Comparison of ENCODE assay signal across 2 cellular contexts in the genomic region with DNA sequence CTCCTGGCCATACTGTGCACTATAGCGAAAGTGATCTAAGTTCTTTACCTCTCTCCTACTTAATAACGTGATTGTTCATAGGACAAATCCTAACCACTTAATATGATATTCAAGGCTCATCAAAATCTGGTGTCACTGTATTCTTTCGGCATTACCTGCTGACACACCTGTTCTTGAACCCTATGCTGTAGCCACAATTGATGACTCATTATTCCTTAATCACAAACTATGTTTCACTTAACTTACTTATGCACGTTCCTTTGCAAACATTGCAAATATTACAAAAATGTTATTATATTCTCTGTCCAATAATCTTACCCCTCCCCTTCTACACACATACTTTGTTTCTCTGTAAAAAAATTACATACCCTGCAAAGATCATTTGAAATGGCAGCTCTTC.
TF ChIP-seq lines count a peak whose summit lies in the region.

No MANE protein-coding gene starts in this region.

TF ChIP-seq in HepG2, 621 proteins besides CTCF, POLR2A, EP300 and RAD21 (continued from another document):
- no peak for TF ChIP-seq HOXA9 (CRISPR knock-in tag; IDR thresholded peaks at IDR 0.05; ENCODE audit: borderline replicate concordance)
- TF ChIP-seq NONO (IDR thresholded peaks at IDR 0.05) = no peak
- TF ChIP-seq NONO (CRISPR knock-in tag; conservative IDR thresholded peaks at IDR 0.05) = no peak
- TF ChIP-seq BORCS8-MEF2B (CRISPR knock-in tag; IDR thresholded peaks at IDR 0.05) = no peak
- no peak for TF ChIP-seq ZNF776 (CRISPR knock-in tag; IDR thresholded peaks at IDR 0.05)
- TF ChIP-seq, protein P1, sequence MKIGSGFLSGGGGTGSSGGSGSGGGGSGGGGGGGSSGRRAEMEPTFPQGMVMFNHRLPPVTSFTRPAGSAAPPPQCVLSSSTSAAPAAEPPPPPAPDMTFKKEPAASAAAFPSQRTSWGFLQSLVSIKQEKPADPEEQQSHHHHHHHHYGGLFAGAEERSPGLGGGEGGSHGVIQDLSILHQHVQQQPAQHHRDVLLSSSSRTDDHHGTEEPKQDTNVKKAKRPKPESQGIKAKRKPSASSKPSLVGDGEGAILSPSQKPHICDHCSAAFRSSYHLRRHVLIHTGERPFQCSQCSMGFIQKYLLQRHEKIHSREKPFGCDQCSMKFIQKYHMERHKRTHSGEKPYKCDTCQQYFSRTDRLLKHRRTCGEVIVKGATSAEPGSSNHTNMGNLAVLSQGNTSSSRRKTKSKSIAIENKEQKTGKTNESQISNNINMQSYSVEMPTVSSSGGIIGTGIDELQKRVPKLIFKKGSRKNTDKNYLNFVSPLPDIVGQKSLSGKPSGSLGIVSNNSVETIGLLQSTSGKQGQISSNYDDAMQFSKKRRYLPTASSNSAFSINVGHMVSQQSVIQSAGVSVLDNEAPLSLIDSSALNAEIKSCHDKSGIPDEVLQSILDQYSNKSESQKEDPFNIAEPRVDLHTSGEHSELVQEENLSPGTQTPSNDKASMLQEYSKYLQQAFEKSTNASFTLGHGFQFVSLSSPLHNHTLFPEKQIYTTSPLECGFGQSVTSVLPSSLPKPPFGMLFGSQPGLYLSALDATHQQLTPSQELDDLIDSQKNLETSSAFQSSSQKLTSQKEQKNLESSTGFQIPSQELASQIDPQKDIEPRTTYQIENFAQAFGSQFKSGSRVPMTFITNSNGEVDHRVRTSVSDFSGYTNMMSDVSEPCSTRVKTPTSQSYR (CRISPR knock-in tag; IDR thresholded peaks at IDR 0.05; ENCODE audit: borderline replicate concordance) = no peak
- TF ChIP-seq ATF2 (CRISPR knock-in tag; IDR thresholded peaks at IDR 0.05) = no peak
- TF ChIP-seq MAFK (conservative IDR thresholded peaks at IDR 0.05 in 1 of 2, IDR thresholded peaks at IDR 0.05 in 1 of 2; ENCODE audit: low read length in 2 of 2) = peak in 1 of 2 experiments; percentile 37; a peak in 1 of 4 replicates
- no peak for TF ChIP-seq ZNF326 (CRISPR knock-in tag; IDR thresholded peaks at IDR 0.05; ENCODE audit: borderline replicate concordance)
- TF ChIP-seq HINFP (CRISPR knock-in tag; IDR thresholded peaks at IDR 0.05; ENCODE audit: low read depth) = no peak
- TF ChIP-seq YY1 (IDR thresholded peaks at IDR 0.05; ENCODE audit: insufficient read depth, insufficient replicate concordance, low read depth, low read length) = no peak
- TF ChIP-seq SKI (IDR thresholded peaks at IDR 0.05; ENCODE audit: partially characterized antibody) = no peak
- TF ChIP-seq MBD4 (IDR thresholded peaks at IDR 0.05; ENCODE audit: borderline replicate concordance, low read length) = no peak
TF ChIP-seq in HepG2: peak in this region for 2.

TF ChIP-seq in GM12878, 131 proteins besides CTCF, POLR2A, EP300 and RAD21:
- TF ChIP-seq MLLT1 (IDR thresholded peaks at IDR 0.05) (no peak), ATF7 (IDR thresholded peaks at IDR 0.05; ENCODE audit: low read depth) (no peak), EGR1 (IDR thresholded peaks at IDR 0.05; ENCODE audit: borderline replicate concordance in 1 of 2, low read depth in 2 of 2, low read length in 2 of 2) (no peak), MYB (IDR thresholded peaks at IDR 0.05; ENCODE audit: borderline replicate concordance, low read depth, low read length) (no peak), HDGF (IDR thresholded peaks at IDR 0.05) (no peak), KAT2A (conservative IDR thresholded peaks at IDR 0.05; ENCODE audit: control insufficient read depth, low read depth, low read length) (no peak), ZNF217 (IDR thresholded peaks at IDR 0.05) (no peak), RFX5 (IDR thresholded peaks at IDR 0.05; ENCODE audit: low read depth, low read length) (no peak), CHD1 (IDR thresholded peaks at IDR 0.05; ENCODE audit: low read depth, low read length) (no peak), BCL11A (IDR thresholded peaks at IDR 0.05; ENCODE audit: low read depth, low read length) (no peak)
- TF ChIP-seq, protein P2, sequence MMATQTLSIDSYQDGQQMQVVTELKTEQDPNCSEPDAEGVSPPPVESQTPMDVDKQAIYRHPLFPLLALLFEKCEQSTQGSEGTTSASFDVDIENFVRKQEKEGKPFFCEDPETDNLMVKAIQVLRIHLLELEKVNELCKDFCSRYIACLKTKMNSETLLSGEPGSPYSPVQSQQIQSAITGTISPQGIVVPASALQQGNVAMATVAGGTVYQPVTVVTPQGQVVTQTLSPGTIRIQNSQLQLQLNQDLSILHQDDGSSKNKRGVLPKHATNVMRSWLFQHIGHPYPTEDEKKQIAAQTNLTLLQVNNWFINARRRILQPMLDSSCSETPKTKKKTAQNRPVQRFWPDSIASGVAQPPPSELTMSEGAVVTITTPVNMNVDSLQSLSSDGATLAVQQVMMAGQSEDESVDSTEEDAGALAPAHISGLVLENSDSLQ (IDR thresholded peaks at IDR 0.05) = no peak
- TF ChIP-seq, protein P3, sequence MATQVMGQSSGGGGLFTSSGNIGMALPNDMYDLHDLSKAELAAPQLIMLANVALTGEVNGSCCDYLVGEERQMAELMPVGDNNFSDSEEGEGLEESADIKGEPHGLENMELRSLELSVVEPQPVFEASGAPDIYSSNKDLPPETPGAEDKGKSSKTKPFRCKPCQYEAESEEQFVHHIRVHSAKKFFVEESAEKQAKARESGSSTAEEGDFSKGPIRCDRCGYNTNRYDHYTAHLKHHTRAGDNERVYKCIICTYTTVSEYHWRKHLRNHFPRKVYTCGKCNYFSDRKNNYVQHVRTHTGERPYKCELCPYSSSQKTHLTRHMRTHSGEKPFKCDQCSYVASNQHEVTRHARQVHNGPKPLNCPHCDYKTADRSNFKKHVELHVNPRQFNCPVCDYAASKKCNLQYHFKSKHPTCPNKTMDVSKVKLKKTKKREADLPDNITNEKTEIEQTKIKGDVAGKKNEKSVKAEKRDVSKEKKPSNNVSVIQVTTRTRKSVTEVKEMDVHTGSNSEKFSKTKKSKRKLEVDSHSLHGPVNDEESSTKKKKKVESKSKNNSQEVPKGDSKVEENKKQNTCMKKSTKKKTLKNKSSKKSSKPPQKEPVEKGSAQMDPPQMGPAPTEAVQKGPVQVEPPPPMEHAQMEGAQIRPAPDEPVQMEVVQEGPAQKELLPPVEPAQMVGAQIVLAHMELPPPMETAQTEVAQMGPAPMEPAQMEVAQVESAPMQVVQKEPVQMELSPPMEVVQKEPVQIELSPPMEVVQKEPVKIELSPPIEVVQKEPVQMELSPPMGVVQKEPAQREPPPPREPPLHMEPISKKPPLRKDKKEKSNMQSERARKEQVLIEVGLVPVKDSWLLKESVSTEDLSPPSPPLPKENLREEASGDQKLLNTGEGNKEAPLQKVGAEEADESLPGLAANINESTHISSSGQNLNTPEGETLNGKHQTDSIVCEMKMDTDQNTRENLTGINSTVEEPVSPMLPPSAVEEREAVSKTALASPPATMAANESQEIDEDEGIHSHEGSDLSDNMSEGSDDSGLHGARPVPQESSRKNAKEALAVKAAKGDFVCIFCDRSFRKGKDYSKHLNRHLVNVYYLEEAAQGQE (IDR thresholded peaks at IDR 0.05; ENCODE audit: low read depth, low read length) = no peak
- TF ChIP-seq, protein P4, sequence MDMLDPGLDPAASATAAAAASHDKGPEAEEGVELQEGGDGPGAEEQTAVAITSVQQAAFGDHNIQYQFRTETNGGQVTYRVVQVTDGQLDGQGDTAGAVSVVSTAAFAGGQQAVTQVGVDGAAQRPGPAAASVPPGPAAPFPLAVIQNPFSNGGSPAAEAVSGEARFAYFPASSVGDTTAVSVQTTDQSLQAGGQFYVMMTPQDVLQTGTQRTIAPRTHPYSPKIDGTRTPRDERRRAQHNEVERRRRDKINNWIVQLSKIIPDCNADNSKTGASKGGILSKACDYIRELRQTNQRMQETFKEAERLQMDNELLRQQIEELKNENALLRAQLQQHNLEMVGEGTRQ (IDR thresholded peaks at IDR 0.05; ENCODE audit: borderline replicate concordance, low read depth, low read length) = no peak
- TF ChIP-seq, protein P5, sequence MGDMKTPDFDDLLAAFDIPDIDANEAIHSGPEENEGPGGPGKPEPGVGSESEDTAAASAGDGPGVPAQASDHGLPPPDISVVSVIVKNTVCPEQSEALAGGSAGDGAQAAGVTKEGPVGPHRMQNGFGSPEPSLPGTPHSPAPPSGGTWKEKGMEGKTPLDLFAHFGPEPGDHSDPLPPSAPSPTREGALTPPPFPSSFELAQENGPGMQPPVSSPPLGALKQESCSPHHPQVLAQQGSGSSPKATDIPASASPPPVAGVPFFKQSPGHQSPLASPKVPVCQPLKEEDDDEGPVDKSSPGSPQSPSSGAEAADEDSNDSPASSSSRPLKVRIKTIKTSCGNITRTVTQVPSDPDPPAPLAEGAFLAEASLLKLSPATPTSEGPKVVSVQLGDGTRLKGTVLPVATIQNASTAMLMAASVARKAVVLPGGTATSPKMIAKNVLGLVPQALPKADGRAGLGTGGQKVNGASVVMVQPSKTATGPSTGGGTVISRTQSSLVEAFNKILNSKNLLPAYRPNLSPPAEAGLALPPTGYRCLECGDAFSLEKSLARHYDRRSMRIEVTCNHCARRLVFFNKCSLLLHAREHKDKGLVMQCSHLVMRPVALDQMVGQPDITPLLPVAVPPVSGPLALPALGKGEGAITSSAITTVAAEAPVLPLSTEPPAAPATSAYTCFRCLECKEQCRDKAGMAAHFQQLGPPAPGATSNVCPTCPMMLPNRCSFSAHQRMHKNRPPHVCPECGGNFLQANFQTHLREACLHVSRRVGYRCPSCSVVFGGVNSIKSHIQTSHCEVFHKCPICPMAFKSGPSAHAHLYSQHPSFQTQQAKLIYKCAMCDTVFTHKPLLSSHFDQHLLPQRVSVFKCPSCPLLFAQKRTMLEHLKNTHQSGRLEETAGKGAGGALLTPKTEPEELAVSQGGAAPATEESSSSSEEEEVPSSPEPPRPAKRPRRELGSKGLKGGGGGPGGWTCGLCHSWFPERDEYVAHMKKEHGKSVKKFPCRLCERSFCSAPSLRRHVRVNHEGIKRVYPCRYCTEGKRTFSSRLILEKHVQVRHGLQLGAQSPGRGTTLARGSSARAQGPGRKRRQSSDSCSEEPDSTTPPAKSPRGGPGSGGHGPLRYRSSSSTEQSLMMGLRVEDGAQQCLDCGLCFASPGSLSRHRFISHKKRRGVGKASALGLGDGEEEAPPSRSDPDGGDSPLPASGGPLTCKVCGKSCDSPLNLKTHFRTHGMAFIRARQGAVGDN (IDR thresholded peaks at IDR 0.05) = no peak
TF ChIP-seq in GM12878: peak in this region for 0.
